In the genomic region with DNA sequence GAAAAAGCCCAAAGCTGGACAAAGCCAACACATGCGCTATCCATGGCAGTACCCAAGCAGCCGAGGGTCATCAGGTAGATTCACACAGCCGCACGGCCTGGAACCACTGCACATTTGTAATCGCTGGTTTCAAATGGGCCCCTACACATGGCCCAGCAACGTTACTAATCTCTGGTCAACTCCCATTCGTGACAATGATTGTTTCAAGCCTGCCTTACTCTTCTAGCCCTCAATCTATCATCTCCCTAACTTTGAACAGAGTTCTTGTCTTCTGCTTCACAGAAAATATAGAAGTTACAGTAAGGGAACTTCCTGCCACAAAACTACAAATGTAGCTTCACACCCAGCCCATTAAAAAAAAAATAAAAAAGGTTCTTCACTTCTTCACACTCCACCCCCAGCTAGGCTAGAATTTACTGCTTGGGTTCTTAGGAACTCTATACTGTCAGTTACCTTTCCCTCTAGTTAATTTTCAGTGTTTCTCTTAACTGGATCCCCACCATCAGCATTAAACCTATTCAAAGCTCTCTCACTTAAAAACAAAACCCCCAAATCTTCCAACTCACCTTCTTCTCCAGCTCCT, we compare ENCODE assay signal across 14 cellular contexts. TPM values are rescaled to one million over a fixed set of nuclear protein-coding genes. Genes with fewer than 3 reads are reported as not detected.
A peak's percentile ranks its signal among the peaks of the same experiment; 100 is the strongest.
DNase-seq lines count a peak whose midpoint lies in the region; ATAC-seq and TF ChIP-seq lines count a peak whose summit lies in the region.
"Had no signal": no experiment of that assay in that cellular context is flagged by ENCODE, and none has a peak within 500 bp of the region (broad histone marks: within the 10 kb centered on the region; RNA-seq: fewer than 3 reads in every experiment).

No MANE protein-coding gene starts in this region.

- in situ Hi-C loops in HAP-1 (cut with MboI; ENCODE audit: low sequenced_read_pairs): no loop called here

- no peaks in the 10 kb centered on the region for H3K27me3 Mint-ChIP-seq in activated naive CD8-positive, alpha-beta T cell
- no peaks in the 10 kb centered on the region for H3K27me3 Mint-ChIP-seq in activated naive CD8-positive, alpha-beta T cell treated with anti-CD3 and anti-CD28 coated beads for 36 hours
- H3K27me3 Mint-ChIP-seq in activated B cell treated with CpG ODN at 0.5 μM for 24 hours: no peaks in the 10 kb centered on the region
- H3K27me3 Mint-ChIP-seq in immature natural killer cell (ENCODE audit: low read depth in 3 of 3): peaks cover 0 to 6% (median 1%) of the 10 kb centered on the region in 3 donors

- no peaks in the 10 kb centered on the region for H3K9me3 ChIP-seq in HAP-1
- H3K9me3 ChIP-seq: sigmoid colon had no signal

- intact Hi-C loops in activated B cell treated with CpG ODN at 0.5 μM for 24 hours (cut with micrococcal nuclease): no loop called here

- no peak overlapping the region for H3K4me3 ChIP-seq in HAP-1
- H3K4me3 ChIP-seq: cardiac muscle cell, PC-9, sigmoid colon had no signal

- peak overlapping the region; percentile 7 for H3K4me3 Mint-ChIP-seq in activated naive CD8-positive, alpha-beta T cell
- H3K4me3 Mint-ChIP-seq in activated naive CD8-positive, alpha-beta T cell treated with anti-CD3 and anti-CD28 coated beads for 36 hours: no peak overlapping the region
- no peak overlapping the region for H3K4me3 Mint-ChIP-seq in activated B cell treated with CpG ODN at 0.5 μM for 24 hours
- peak overlapping the region in 4 of 5 donors; percentile 59 to 76 (median 70) for H3K4me3 Mint-ChIP-seq in immature natural killer cell

- peaks cover 21% of the 10 kb centered on the region for H3K36me3 ChIP-seq in HAP-1 (replicated peaks)

- peaks cover 33% of the 10 kb centered on the region for H3K4me1 Mint-ChIP-seq in activated naive CD8-positive, alpha-beta T cell (ENCODE audit: low read depth)
- peaks cover 29% of the 10 kb centered on the region for H3K4me1 Mint-ChIP-seq in activated naive CD8-positive, alpha-beta T cell treated with anti-CD3 and anti-CD28 coated beads for 36 hours
- H3K4me1 Mint-ChIP-seq in activated B cell treated with CpG ODN at 0.5 μM for 24 hours (peaks cover 10% of the 10 kb centered on the region), immature natural killer cell (peaks cover 40 to 55% of the 10 kb centered on the region in 2 donors)

- H3K4me1 ChIP-seq in HAP-1: no peaks in the 10 kb centered on the region
- H3K4me1 ChIP-seq: sigmoid colon had no signal

- no peaks in the 10 kb centered on the region for H3K9me3 Mint-ChIP-seq in activated naive CD8-positive, alpha-beta T cell (ENCODE audit: low read depth)
- no peaks in the 10 kb centered on the region for H3K9me3 Mint-ChIP-seq in activated naive CD8-positive, alpha-beta T cell treated with anti-CD3 and anti-CD28 coated beads for 36 hours
- H3K9me3 Mint-ChIP-seq in activated B cell treated with CpG ODN at 0.5 μM for 24 hours (no peaks in the 10 kb centered on the region), immature natural killer cell (no peaks in the 10 kb centered on the region)

- H3K27me3 ChIP-seq in HAP-1 (ENCODE audit: low read depth): no peaks in the 10 kb centered on the region
- H3K27me3 ChIP-seq: cardiac muscle cell, sigmoid colon had no signal

- POLR2A ChIA-PET in activated B cell treated with CpG ODN at 0.5 μM for 24 hours (lab: Charles Lee): interaction anchor here (0.6 to 0.7 kb wide), 2 partner anchors 24 to 147 kb away, joined by 3 to 4 read pairs; a partner anchor contains a TSS

- CTCF ChIA-PET in activated B cell treated with CpG ODN at 0.5 μM for 24 hours (lab: Charles Lee): no interaction called here

- H3K36me3 Mint-ChIP-seq in activated naive CD8-positive, alpha-beta T cell: peaks cover 22% of the 10 kb centered on the region
- peaks cover 47% of the 10 kb centered on the region for H3K36me3 Mint-ChIP-seq in activated naive CD8-positive, alpha-beta T cell treated with anti-CD3 and anti-CD28 coated beads for 36 hours
- H3K36me3 Mint-ChIP-seq in activated B cell treated with CpG ODN at 0.5 μM for 24 hours (ENCODE audit: low read depth) (peaks cover 54% of the 10 kb centered on the region), immature natural killer cell (peaks cover 25 to 43% (median 31%) of the 10 kb centered on the region in 3 donors)

- no peak for TF ChIP-seq CTCF in activated B cell treated with CpG ODN at 0.5 μM for 24 hours (IDR thresholded peaks at IDR 0.05)

- H3K27ac Mint-ChIP-seq in activated naive CD8-positive, alpha-beta T cell: peak overlapping the region; percentile 82
- H3K27ac Mint-ChIP-seq in activated naive CD8-positive, alpha-beta T cell treated with anti-CD3 and anti-CD28 coated beads for 36 hours: no peak overlapping the region
- H3K27ac Mint-ChIP-seq in activated B cell treated with CpG ODN at 0.5 μM for 24 hours (peak overlapping the region; percentile 56), immature natural killer cell (peak overlapping the region; percentile 44 to 82 (median 76))

- DNase-seq in activated naive CD8-positive, alpha-beta T cell treated with anti-CD3 and anti-CD28 coated beads for 36 hours: no peak
- no peak for DNase-seq in activated B cell treated with CpG ODN at 0.5 μM for 24 hours
- DNase-seq in immature natural killer cell: peak in 2 of 3 donors; percentile 26 to 30
- DNase-seq in MV-4-11 (lab: John Stamatoyannopoulos, UW): no peak
- DNase-seq in HAP-1 (ENCODE audit: low spot score in 2 of 2): no peak
- DNase-seq: activated CD4-positive, CD25-positive, alpha-beta regulatory T cell; left ventricle myocardium superior; NCI-H1436 treated with DMSO at 0.1 percent for 48 hours; NCI-H82; sigmoid colon had no signal

- no peak for ATAC-seq in activated B cell treated with CpG ODN at 0.5 μM for 24 hours (ENCODE audit: low read depth)
- no peak for ATAC-seq in HG03097 (IDR thresholded peaks at IDR 0.05; ENCODE audit: low FRiP score, unreplicated experiment)
- ATAC-seq: left ventricle myocardium superior had no signal

RNA-seq across cellular contexts. Expression of a gene that starts 24.2 kb away (rescaled TPM):
- 10 to 100 TPM; 72.0 to 72.2 TPM for total RNA-seq in activated naive CD8-positive, alpha-beta T cell treated with anti-CD3 and anti-CD28 coated beads for 36 hours
- 24.0 and 24.9 TPM in 2 replicates for total RNA-seq in activated B cell treated with CpG ODN at 0.5 μM for 24 hours
- 10 to 100 TPM in 2 of 3 donors, 1 to 10 TPM in 1; 8.2 to 20.1 (median 11.9) TPM for polyA plus RNA-seq in immature natural killer cell

RNA-seq across cellular contexts. Expression of a gene that starts 24.5 kb away (rescaled TPM):
- 10 to 100 TPM; 17.7 to 18.1 TPM for total RNA-seq in activated naive CD8-positive, alpha-beta T cell treated with anti-CD3 and anti-CD28 coated beads for 36 hours
- total RNA-seq in activated B cell treated with CpG ODN at 0.5 μM for 24 hours: 9.1 and 11.6 TPM in 2 replicates
- polyA plus RNA-seq in immature natural killer cell: 10 to 100 TPM; 16.9 to 37.8 (median 21.0) TPM

Comparison
In these comparisons a context has a peak if more than half of its experiments do, and no peak if none do; other contexts are left out.
1. H3K4me3 Mint-ChIP-seq: peak in activated naive CD8-positive, alpha-beta T cell (single experiment) and immature natural killer cell (4 of 5); none in activated naive CD8-positive, alpha-beta T cell treated with anti-CD3 and anti-CD28 coated beads for 36 hours (single experiment) and activated B cell treated with CpG ODN at 0.5 μM for 24 hours (single experiment).
2. DNase-seq: peak in immature natural killer cell (2 of 3); none in activated naive CD8-positive, alpha-beta T cell treated with anti-CD3 and anti-CD28 coated beads for 36 hours (single experiment), activated B cell treated with CpG ODN at 0.5 μM for 24 hours (single experiment), MV-4-11 (single experiment) and HAP-1 (0 of 2).